ENCODE assay signal across 8 cellular contexts in genomic region chr1:93081716-93082115, GRCh38. TPM values are rescaled to one million over a fixed set of nuclear protein-coding genes. Genes with fewer than 3 reads are reported as not detected.
A peak's percentile ranks its signal among the peaks of the same experiment; 100 is the strongest.
DNase-seq lines count a peak whose midpoint lies in the region; ATAC-seq and TF ChIP-seq lines count a peak whose summit lies in the region.

No MANE protein-coding gene starts in this region.

- H3K27ac Mint-ChIP-seq in CD4-positive, alpha-beta T cell = peak overlapping the region; percentile 96

- H2BK120ac ChIP-seq in mesenchymal stem cell (ENCODE audit: low read depth, low read length) = no peak overlapping the region

- no peak overlapping the region for H2BK5ac ChIP-seq in mesenchymal stem cell (ENCODE audit: low read depth, low read length, poor library complexity, severe bottlenecking)

- H4K91ac ChIP-seq in mesenchymal stem cell (ENCODE audit: low read length) = no peak overlapping the region

- H3K4ac ChIP-seq in mesenchymal stem cell (ENCODE audit: low read depth in 1 of 2, low read length in 2 of 2) = no peak overlapping the region

- H3K23ac ChIP-seq in mesenchymal stem cell (ENCODE audit: low read length in 2 of 2) = no peak overlapping the region

- no peaks in the 10 kb centered on the region for H3K9me3 Mint-ChIP-seq in CD4-positive, alpha-beta T cell

- H3K27me3 ChIP-seq in CD4-positive, alpha-beta T cell (ENCODE audit: control insufficient read depth, insufficient read depth, low read length) = no peaks in the 10 kb centered on the region
- H3K27me3 ChIP-seq in KMS-11 (ENCODE audit: insufficient read depth, low read depth) (no peaks in the 10 kb centered on the region), mesenchymal stem cell (ENCODE audit: control insufficient read depth in 1 of 2, insufficient read depth in 1 of 2, low read length in 2 of 2) (no peaks in the 10 kb centered on the region)

- peak overlapping the region; percentile 99 for H3K4me3 Mint-ChIP-seq in CD4-positive, alpha-beta T cell

- no peak overlapping the region for H3K27ac ChIP-seq in CD4-positive, alpha-beta T cell (ENCODE audit: low read depth, low read length)
- H3K27ac ChIP-seq in KMS-11 = no peak overlapping the region
- peak overlapping the region; percentile 83 for H3K27ac ChIP-seq in mesenchymal stem cell (ENCODE audit: low read length, poor library complexity, severe bottlenecking)

- H3K18ac ChIP-seq in mesenchymal stem cell (ENCODE audit: low read depth in 1 of 2, low read length in 2 of 2) = no peak overlapping the region

- H2AK5ac ChIP-seq in mesenchymal stem cell (ENCODE audit: low read length, severe bottlenecking) = no peak overlapping the region

- no peaks in the 10 kb centered on the region for H4K20me1 ChIP-seq in KMS-11 (ENCODE audit: insufficient read depth)

- H3K4me3 ChIP-seq in KMS-11 (IDR thresholded peaks at IDR 0.05; ENCODE audit: insufficient read depth, low read depth, low read length) (no peak overlapping the region), mesenchymal stem cell (ENCODE audit: insufficient read depth in 1 of 2, low read depth in 1 of 2, low read length in 2 of 2) (peak overlapping the region in 1 of 2 experiments; percentile 95)

- H3K4me2 ChIP-seq in KMS-11 = peak overlapping the region; percentile 98
- no peak overlapping the region for H3K4me2 ChIP-seq in mesenchymal stem cell (ENCODE audit: low read length, poor library complexity, severe bottlenecking)

- H2AFZ ChIP-seq in KMS-11 (ENCODE audit: low read depth) (no peak overlapping the region), mesenchymal stem cell (ENCODE audit: low read depth, low read length) (no peak overlapping the region)

- peaks cover 63% of the 10 kb centered on the region for H3K36me3 Mint-ChIP-seq in CD4-positive, alpha-beta T cell (ENCODE audit: low read depth)

- TF ChIP-seq CTCF in CD4-positive, alpha-beta T cell (IDR thresholded peaks at IDR 0.05) = no peak
- no peak for TF ChIP-seq CTCF in KMS-11 (conservative IDR thresholded peaks at IDR 0.05; ENCODE audit: low read depth, low read length)

- H3K36me3 ChIP-seq in KMS-11 (ENCODE audit: insufficient read depth) (no peaks in the 10 kb centered on the region), mesenchymal stem cell (ENCODE audit: control insufficient read depth in 1 of 2, insufficient read depth in 2 of 2, low read depth in 1 of 2, low read length in 2 of 2) (peaks cover 8 to 10% of the 10 kb centered on the region in 2 experiments)

- no peak overlapping the region for H2BK15ac ChIP-seq in mesenchymal stem cell (ENCODE audit: low read depth, poor library complexity, severe bottlenecking)

- DNase-seq in CD4-positive, alpha-beta T cell = no peak
- peak; percentile 72 for DNase-seq in astrocyte of the hippocampus (ENCODE audit: low read depth, low spot score)
- peak; percentile 84 for DNase-seq in mesenchymal stem cell
- DNase-seq in KG1 (lab: John Stamatoyannopoulos, UW) = no peak
- DNase-seq in T1000 (lab: John Stamatoyannopoulos, UW) = no peak

- peaks cover 46% of the 10 kb centered on the region for H3K4me1 ChIP-seq in KMS-11 (ENCODE audit: low read depth, poor library complexity, severe bottlenecking)
- peaks cover 3% of the 10 kb centered on the region for H3K4me1 ChIP-seq in mesenchymal stem cell (ENCODE audit: control insufficient read depth, insufficient read depth, low read depth, low read length)

- no peak overlapping the region for H2BK12ac ChIP-seq in mesenchymal stem cell (ENCODE audit: low read length in 2 of 2)

- POLR2A ChIA-PET in CD4-positive, alpha-beta T cell (lab: Charles Lee) = interaction anchor here (0.6 to 3.9 kb wide), 2 partner anchors 39 to 703 kb away, joined by 3 to 42 read pairs; no protein-coding TSS in a partner anchor

- intact Hi-C loops in CD4-positive, alpha-beta T cell (cut with DNase I, micrococcal nuclease) = loop anchor here (5.0 to 10.0 kb wide), 6 partner anchors 36 to 793 kb away; partner anchors contain the start of genes DNTTIP2 (in 1 of the 2), DR1 (in 1 of the 2) and FNBP1L (in 1 of the 2)

- H3K79me2 ChIP-seq in KMS-11 (ENCODE audit: insufficient read depth, low read depth) = peaks cover 74% of the 10 kb centered on the region

- CTCF ChIA-PET in CD4-positive, alpha-beta T cell (lab: Charles Lee) = interaction anchor here (1.6 to 1.7 kb wide), 2 partner anchors 119 to 223 kb away, joined by 4 to 11 read pairs; no protein-coding TSS in a partner anchor

- no peak overlapping the region for H4K8ac ChIP-seq in mesenchymal stem cell (ENCODE audit: low read length)

- H3K79me1 ChIP-seq in mesenchymal stem cell (replicated peaks; ENCODE audit: low read length, poor library complexity, severe bottlenecking) = no peaks in the 10 kb centered on the region

- H3K9me3 ChIP-seq in CD4-positive, alpha-beta T cell (ENCODE audit: control insufficient read depth, low read length) = no peaks in the 10 kb centered on the region
- no peaks in the 10 kb centered on the region for H3K9me3 ChIP-seq in mesenchymal stem cell (ENCODE audit: control insufficient read depth, low read length)

- H3K27me3 Mint-ChIP-seq in CD4-positive, alpha-beta T cell = no peaks in the 10 kb centered on the region

- ATAC-seq in CD4-positive, alpha-beta T cell (ENCODE audit: poor library complexity) = no peak
- ATAC-seq in HG03442 (IDR thresholded peaks at IDR 0.05; ENCODE audit: unreplicated experiment) (no peak), GM18511 (IDR thresholded peaks at IDR 0.05; ENCODE audit: unreplicated experiment) (no peak)

- H3K4me1 Mint-ChIP-seq in CD4-positive, alpha-beta T cell (ENCODE audit: low read depth) = peaks cover 83% of the 10 kb centered on the region

- no peak overlapping the region; the same call in 1 of the 2 replicates for H3K9ac ChIP-seq in KMS-11
- peak overlapping the region; percentile 94 for H3K9ac ChIP-seq in mesenchymal stem cell (ENCODE audit: low read length)

- no peak overlapping the region for H3K14ac ChIP-seq in mesenchymal stem cell (ENCODE audit: low read length in 2 of 2)

RNA-seq across cellular contexts. Expression of gene MTF2, which starts 2.6 kb away (rescaled TPM):
- 10 to 100 TPM; 37.9 to 39.3 TPM for total RNA-seq in CD4-positive, alpha-beta T cell
- polyA plus RNA-seq in mesenchymal stem cell (2013, experiment 1 of 2) = 21.0 TPM
- polyA plus RNA-seq in mesenchymal stem cell (2013, experiment 2 of 2) = 21.0 TPM

Comparison
In these comparisons a context has a peak if more than half of its experiments do, and no peak if none do; other contexts are left out.
1. DNase-seq: peak in astrocyte of the hippocampus (single experiment) and mesenchymal stem cell (single experiment); none in CD4-positive, alpha-beta T cell (0 of 10), KG1 (single experiment) and T1000 (single experiment).